ENCODE assay signal across 3 cellular contexts in genomic region chrX:47413179-47413594, GRCh38.
TF ChIP-seq lines count a peak whose summit lies in the region.

No MANE protein-coding gene starts in this region.

TF ChIP-seq in GM12878, 131 proteins besides CTCF, POLR2A, EP300 and RAD21:
- TF ChIP-seq ZNF274 (IDR thresholded peaks at IDR 0.05; ENCODE audit: insufficient read depth, insufficient read length) (peak; percentile 70), NR2F1 (conservative IDR thresholded peaks at IDR 0.05) (no peak), KLF5 (IDR thresholded peaks at IDR 0.05; ENCODE audit: partially characterized antibody) (peak; percentile 81)

TF ChIP-seq in H1, 55 proteins besides CTCF, POLR2A, EP300 and RAD21:
- TF ChIP-seq NRF1 (IDR thresholded peaks at IDR 0.05; ENCODE audit: low read depth, low read length) (no peak), ZNF274 (IDR thresholded peaks at IDR 0.05; ENCODE audit: borderline replicate concordance, extremely low read depth, low read length) (peak; percentile 88), SP1 (IDR thresholded peaks at IDR 0.05; ENCODE audit: low read depth, low read length) (no peak)

TF ChIP-seq in SK-N-SH treated with all-trans-retinoic acid at 6 μM for 48 hours, 23 proteins besides CTCF, POLR2A, EP300 and RAD21:
- no peak for TF ChIP-seq OSR1 (CRISPR knock-in tag; IDR thresholded peaks at IDR 0.05)
- TF ChIP-seq TCF4 (CRISPR knock-in tag; IDR thresholded peaks at IDR 0.05; ENCODE audit: borderline replicate concordance) = no peak
- no peak for TF ChIP-seq ZFP30 (CRISPR knock-in tag; IDR thresholded peaks at IDR 0.05)
- no peak for TF ChIP-seq ARNTL (CRISPR knock-in tag; IDR thresholded peaks at IDR 0.05; ENCODE audit: borderline replicate concordance, low read depth)
- no peak for TF ChIP-seq ZNF70 (CRISPR knock-in tag; IDR thresholded peaks at IDR 0.05)
- no peak for TF ChIP-seq BACH2 (CRISPR knock-in tag; IDR thresholded peaks at IDR 0.05; ENCODE audit: borderline replicate concordance)
- no peak for TF ChIP-seq GLIS3 (CRISPR knock-in tag; IDR thresholded peaks at IDR 0.05)
- no peak for TF ChIP-seq RARB (CRISPR knock-in tag; IDR thresholded peaks at IDR 0.05)
- TF ChIP-seq POU6F1 (CRISPR knock-in tag; IDR thresholded peaks at IDR 0.05; ENCODE audit: borderline replicate concordance, low read depth) = no peak
- TF ChIP-seq PATZ1 (CRISPR knock-in tag; IDR thresholded peaks at IDR 0.05; ENCODE audit: borderline replicate concordance) = no peak
- no peak for TF ChIP-seq ZNF565 (CRISPR knock-in tag; conservative IDR thresholded peaks at IDR 0.05; ENCODE audit: low read depth)
- TF ChIP-seq PPARA (CRISPR knock-in tag; IDR thresholded peaks at IDR 0.05; ENCODE audit: borderline replicate concordance) = no peak
- TF ChIP-seq CREB5 (CRISPR knock-in tag; IDR thresholded peaks at IDR 0.05; ENCODE audit: low read depth) = no peak
- TF ChIP-seq TOX (CRISPR knock-in tag; IDR thresholded peaks at IDR 0.05; ENCODE audit: borderline replicate concordance) = no peak
- TF ChIP-seq ESRRG (CRISPR knock-in tag; IDR thresholded peaks at IDR 0.05) = no peak
- TF ChIP-seq ZC3H10 (CRISPR knock-in tag; IDR thresholded peaks at IDR 0.05) = no peak
- no peak for TF ChIP-seq ISL1 (CRISPR knock-in tag; IDR thresholded peaks at IDR 0.05)
- TF ChIP-seq CSDC2 (CRISPR knock-in tag; IDR thresholded peaks at IDR 0.05) = no peak
- no peak for TF ChIP-seq ZNF8 (CRISPR knock-in tag; IDR thresholded peaks at IDR 0.05)
